35 cellular contexts compared by ENCODE assay signal in the genomic region with DNA sequence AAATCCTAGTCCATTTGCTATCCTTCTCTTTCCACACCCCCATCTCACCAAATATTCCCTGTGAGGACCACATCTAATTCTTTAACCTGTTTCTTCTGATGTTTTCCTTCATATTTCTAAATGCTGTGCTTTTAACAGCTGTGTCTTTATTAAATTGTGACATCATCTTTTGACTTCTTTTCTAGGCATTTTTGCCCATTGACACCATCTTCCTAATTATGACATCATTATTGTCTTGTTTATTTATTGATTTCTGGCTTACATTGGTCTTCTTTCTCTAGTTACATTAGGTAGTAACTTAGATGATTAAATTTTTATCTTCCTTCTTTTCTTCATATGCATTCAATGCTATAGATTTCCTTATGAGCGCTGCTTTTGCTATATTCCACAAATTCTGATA.
"Had no signal": no experiment of that assay in that cellular context is flagged by ENCODE, and none has a peak within 500 bp of the region (broad histone marks: within the 10 kb centered on the region; RNA-seq: fewer than 3 reads in every experiment).

No MANE protein-coding gene starts in this region.

- H3K27me3 ChIP-seq: MG63 had no signal

- H3K9me3 ChIP-seq: MG63 had no signal

- H3K36me3 ChIP-seq: MG63 had no signal

- H3K4me3 ChIP-seq: MG63 had no signal

- DNase-seq: Kasumi-1, MG63, MM.1S, MV-4-11, NCI-H1048, NCI-H1092, NCI-H1092 treated with DMSO at 0.1 percent for 48 hours, NCI-H1105, NCI-H1105 treated with DMSO at 0.1 percent for 48 hours, NCI-H1417, NCI-H1417 treated with DMSO at 0.1 percent for 48 hours, NCI-H1436, NCI-H1436 treated with DMSO at 0.1 percent for 48 hours, NCI-H146, NCI-H1694, NCI-H1694 treated with DMSO at 0.1 percent for 48 hours, NCI-H187 treated with DMSO at 0.1 percent for 48 hours, NCI-H1930, NCI-H2029, NCI-H2029 treated with DMSO at 0.1 percent for 48 hours, NCI-H2081, NCI-H2081 treated with DMSO at 0.1 percent for 48 hours, NCI-H2107, NCI-H2171, NCI-H2171 treated with DMSO at 0.1 percent for 48 hours, NCI-H2227 treated with DMSO at 0.1 percent for 48 hours, NCI-H226, NCI-H345, NCI-H446, NCI-H446 treated with DMSO at 0.1 percent for 48 hours, NCI-H510A, NCI-H510A treated with DMSO at 0.1 percent for 48 hours, NCI-H524, NCI-H524 treated with DMSO at 0.1 percent for 48 hours, NCI-H526 had no signal
